25 cellular contexts compared by ENCODE assay signal in genomic region chr2:230400454-230400853, GRCh38. TPM values are rescaled to one million over a fixed set of nuclear protein-coding genes. Genes with fewer than 3 reads are reported as not detected.
A peak's percentile ranks its signal among the peaks of the same experiment; 100 is the strongest.
DNase-seq lines count a peak whose midpoint lies in the region; ATAC-seq and TF ChIP-seq lines count a peak whose summit lies in the region.
"Had no signal": no experiment of that assay in that cellular context is flagged by ENCODE, and none has a peak within 500 bp of the region (broad histone marks: within the 10 kb centered on the region; RNA-seq: fewer than 3 reads in every experiment).

No MANE protein-coding gene starts in this region.

- H3K36me3 ChIP-seq in esophagus muscularis mucosa (peaks cover 0 to 53% (median 33%) of the 10 kb centered on the region in 4 donors), mesendoderm (ENCODE audit: control insufficient read depth, insufficient read depth, low read length) (no peaks in the 10 kb centered on the region)
- H3K36me3 ChIP-seq: MG63 had no signal

- no peak overlapping the region for H3K27ac ChIP-seq in esophagus muscularis mucosa (replicated peaks in 1 of 4)
- no peak overlapping the region for H3K27ac ChIP-seq in mesendoderm (ENCODE audit: low read depth, low read length)
- H3K27ac ChIP-seq: BLaER1 treated with 17β-estradiol and CSF1 and Interleukin-3, amounts not matched to agents 10 nM and 100 nM; PC-9; SJSA1 had no signal

- TF ChIP-seq EP300 in esophagus muscularis mucosa (IDR thresholded peaks at IDR 0.05): no peak

- intact Hi-C loops in esophagus muscularis mucosa (cut with DNase I): no loop called here
- intact Hi-C loops in natural killer cell (cut with micrococcal nuclease): no loop called here

- no peak overlapping the region for H4K8ac ChIP-seq in mesendoderm (ENCODE audit: low read depth, low read length)

- no peak overlapping the region for H3K23ac ChIP-seq in mesendoderm (ENCODE audit: low read length)

- H3K36me3 Mint-ChIP-seq in activated naive CD4-positive, alpha-beta T cell treated with anti-CD3 and anti-CD28 coated beads, Interleukin-2, amount 50 U/mL, for 72 hours: peaks cover 33 to 65% of the 10 kb centered on the region in 2 donors
- H3K36me3 Mint-ChIP-seq in activated naive CD8-positive, alpha-beta T cell treated with anti-CD3 and anti-CD28 coated beads for 36 hours: peaks cover 57% of the 10 kb centered on the region
- H3K36me3 Mint-ChIP-seq in natural killer cell: peaks cover 39% of the 10 kb centered on the region

- H3K56ac ChIP-seq in mesendoderm (ENCODE audit: low read length): no peak overlapping the region

- H3K27me3 ChIP-seq in esophagus muscularis mucosa: no peaks in the 10 kb centered on the region
- no peaks in the 10 kb centered on the region for H3K27me3 ChIP-seq in mesendoderm (ENCODE audit: insufficient read depth, low read length, poor library complexity)
- H3K27me3 ChIP-seq: BLaER1 treated with 17β-estradiol and CSF1 and Interleukin-3, amounts not matched to agents 10 nM and 100 nM; MG63; SJSA1 had no signal

- H2AK5ac ChIP-seq in mesendoderm (ENCODE audit: low read length): no peak overlapping the region

- no peak overlapping the region for H3K4me3 ChIP-seq in esophagus muscularis mucosa
- H3K4me3 ChIP-seq in mesendoderm (ENCODE audit: low read length): no peak overlapping the region
- H3K4me3 ChIP-seq: BLaER1 treated with 17β-estradiol and CSF1 and Interleukin-3, amounts not matched to agents 10 nM and 100 nM; GM12878; MG63; PC-9; SJSA1 had no signal

- H3K4me3 Mint-ChIP-seq in activated naive CD8-positive, alpha-beta T cell treated with anti-CD3 and anti-CD28 coated beads for 36 hours: no peak overlapping the region
- no peak overlapping the region for H3K4me3 Mint-ChIP-seq in natural killer cell
- H3K4me3 Mint-ChIP-seq: CD8-positive, alpha-beta T cell had no signal

- H3K9me3 Mint-ChIP-seq in activated naive CD4-positive, alpha-beta T cell treated with anti-CD3 and anti-CD28 coated beads, Interleukin-2, amount 50 U/mL, for 72 hours: no peaks in the 10 kb centered on the region
- peaks cover 1% of the 10 kb centered on the region for H3K9me3 Mint-ChIP-seq in activated naive CD8-positive, alpha-beta T cell treated with anti-CD3 and anti-CD28 coated beads for 36 hours
- peaks cover 0 to 3% of the 10 kb centered on the region in 2 donors for H3K9me3 Mint-ChIP-seq in natural killer cell
- H3K9me3 Mint-ChIP-seq: CD8-positive, alpha-beta T cell had no signal

- H3K4me2 ChIP-seq in mesendoderm (ENCODE audit: low read length): no peak overlapping the region
- H3K4me2 ChIP-seq: BLaER1 treated with 17β-estradiol and CSF1 and Interleukin-3, amounts not matched to agents 10 nM and 100 nM; PC-9 had no signal

- no peak overlapping the region for H2BK5ac ChIP-seq in mesendoderm (ENCODE audit: low read length)

- no peak overlapping the region for H4K5ac ChIP-seq in mesendoderm (ENCODE audit: low read length)

- H3K4me1 ChIP-seq in esophagus muscularis mucosa: no peaks in the 10 kb centered on the region
- H3K4me1 ChIP-seq in mesendoderm (ENCODE audit: control insufficient read depth, low read depth, low read length): no peaks in the 10 kb centered on the region
- H3K4me1 ChIP-seq: Caco-2, SJSA1 had no signal

- no peaks in the 10 kb centered on the region for H3K27me3 Mint-ChIP-seq in activated naive CD8-positive, alpha-beta T cell treated with anti-CD3 and anti-CD28 coated beads for 36 hours
- no peaks in the 10 kb centered on the region for H3K27me3 Mint-ChIP-seq in natural killer cell (ENCODE audit: low read depth in 2 of 2)

- H3K27ac Mint-ChIP-seq in activated naive CD4-positive, alpha-beta T cell treated with anti-CD3 and anti-CD28 coated beads, Interleukin-2, amount 50 U/mL, for 72 hours: peak overlapping the region; percentile 20 to 23
- H3K27ac Mint-ChIP-seq in activated naive CD8-positive, alpha-beta T cell treated with anti-CD3 and anti-CD28 coated beads for 36 hours: peak overlapping the region; percentile 34
- H3K27ac Mint-ChIP-seq in natural killer cell: no peak overlapping the region

- H3K4me1 Mint-ChIP-seq in activated naive CD8-positive, alpha-beta T cell treated with anti-CD3 and anti-CD28 coated beads for 36 hours: no peaks in the 10 kb centered on the region
- no peaks in the 10 kb centered on the region for H3K4me1 Mint-ChIP-seq in natural killer cell

- H3K9me3 ChIP-seq in esophagus muscularis mucosa: peaks cover 0 to 9% (median 0%) of the 10 kb centered on the region in 4 donors
- H3K9me3 ChIP-seq: Caco-2, MG63 had no signal

- no peak for DNase-seq in activated naive CD4-positive, alpha-beta T cell treated with anti-CD3 and anti-CD28 coated beads, Interleukin-2, amount 50 U/mL, for 72 hours (ENCODE audit: low spot score in 2 of 2)
- no peak for DNase-seq in activated naive CD4-positive, alpha-beta T cell treated with anti-CD3 and anti-CD28 coated beads, Interleukin-2, amount 50 U/mL, for 16 hours
- no peak for DNase-seq in activated naive CD8-positive, alpha-beta T cell treated with anti-CD3 and anti-CD28 coated beads for 36 hours
- DNase-seq in esophagus muscularis mucosa (ENCODE audit: extremely low spot score): peak; percentile 47
- no peak for DNase-seq in mesendoderm
- no peak for DNase-seq in stimulated activated CD4-positive, alpha-beta T cell treated with anti-CD3 and anti-CD28 coated beads, Interleukin-4, amount 100 ng/mL, for 4 hours
- no peak for DNase-seq in natural killer cell
- DNase-seq: Caco-2; CD8-positive, alpha-beta T cell; DMS79; EL; GDM1; HCEC 1CT; KG1; MG63; NCI-H1694; NCI-H2029 treated with DMSO at 0.1 percent for 48 hours; NCI-H446 treated with DMSO at 0.1 percent for 48 hours; NCI-H526 treated with DMSO at 0.1 percent for 48 hours; PC-9; Right ventricle myocardium superior; RPMI8226 had no signal

- no peak overlapping the region for H3K9ac ChIP-seq in mesendoderm (ENCODE audit: low read length)
- H3K9ac ChIP-seq: BLaER1 treated with 17β-estradiol and CSF1 and Interleukin-3, amounts not matched to agents 10 nM and 100 nM had no signal

- WGBS in esophagus muscularis mucosa: 67% methylated on average over 5 of the region's 5 CpGs
- no CpG with 5 or more reads among the region's 5 CpGs for WGBS in mesendoderm (ENCODE audit: extremely low coverage, insufficient coverage, low lambda C conversion rate)

- no peak overlapping the region for H2BK15ac ChIP-seq in mesendoderm (replicated peaks; ENCODE audit: low read depth)

- no peaks in the 10 kb centered on the region for H3K79me2 ChIP-seq in mesendoderm (ENCODE audit: control insufficient read depth, insufficient read depth, low read length)

- no peak overlapping the region for H2BK120ac ChIP-seq in mesendoderm (ENCODE audit: low read depth, low read length)

- H3K18ac ChIP-seq in mesendoderm (ENCODE audit: low read length): no peak overlapping the region

- TF ChIP-seq POLR2A in esophagus muscularis mucosa (IDR thresholded peaks at IDR 0.05; ENCODE audit: low read depth): no peak

- ATAC-seq in activated naive CD4-positive, alpha-beta T cell treated with anti-CD3 and anti-CD28 coated beads, Interleukin-2, amount 50 U/mL, for 72 hours: no peak
- ATAC-seq in natural killer cell: no peak
- ATAC-seq: CD8-positive, alpha-beta T cell; GM12878 had no signal

- no peak for TF ChIP-seq CTCF in esophagus muscularis mucosa (IDR thresholded peaks at IDR 0.05)
- TF ChIP-seq CTCF in natural killer cell (IDR thresholded peaks at IDR 0.05): no peak

- no peak overlapping the region for H3K4ac ChIP-seq in mesendoderm (ENCODE audit: low read depth, low read length)

- H3K79me1 ChIP-seq in mesendoderm (ENCODE audit: low read length): no peaks in the 10 kb centered on the region

RNA-seq across cellular contexts. Expression of gene SP100, which starts 15.5 kb away (rescaled TPM):
- total RNA-seq in activated naive CD4-positive, alpha-beta T cell treated with anti-CD3 and anti-CD28 coated beads, Interleukin-2, amount 50 U/mL, for 72 hours: 100 to 1,000 TPM; 139 to 220 TPM
- total RNA-seq in activated naive CD8-positive, alpha-beta T cell treated with anti-CD3 and anti-CD28 coated beads for 36 hours: 100 to 1,000 TPM; 108 to 112 TPM
- total RNA-seq in esophagus muscularis mucosa (10 to 100 TPM; 83.8 to 95.5 (median 92.1) TPM), natural killer cell (100 to 1,000 TPM; 338 to 393 (median 363) TPM)
- 0.72 TPM for polyA plus RNA-seq in mesendoderm (2013, experiment 1 of 2)
- polyA plus RNA-seq in mesendoderm (2013, experiment 2 of 2): 0.55 TPM

Comparison
In these comparisons a context has a peak if more than half of its experiments do, and no peak if none do; other contexts are left out.
1. H3K27ac Mint-ChIP-seq: peak in activated naive CD4-positive, alpha-beta T cell treated with anti-CD3 and anti-CD28 coated beads, Interleukin-2, amount 50 U/mL, for 72 hours (2 of 2) and activated naive CD8-positive, alpha-beta T cell treated with anti-CD3 and anti-CD28 coated beads for 36 hours (single experiment); none in natural killer cell (0 of 2).